8 cellular contexts compared by ENCODE assay signal in genomic region chr5:172173771-172174170, GRCh38. TPM values are rescaled to one million over a fixed set of nuclear protein-coding genes. Genes with fewer than 3 reads are reported as not detected.
A peak's percentile ranks its signal among the peaks of the same experiment; 100 is the strongest.
DNase-seq lines count a peak whose midpoint lies in the region; ATAC-seq and TF ChIP-seq lines count a peak whose summit lies in the region.

No MANE protein-coding gene starts in this region.

- peaks cover 6% of the 10 kb centered on the region; the same call in 1 of the 2 replicates for H3K36me3 ChIP-seq in IMR-90 (ENCODE audit: control insufficient read depth, insufficient read depth, low read length)

- H3K27me3 ChIP-seq in IMR-90 (ENCODE audit: control insufficient read depth, insufficient read depth, low read length), result no peaks in the 10 kb centered on the region

- no peak overlapping the region for H3K9ac ChIP-seq in IMR-90 (ENCODE audit: low read depth, low read length)

- TF ChIP-seq RAD21 in IMR-90 (IDR thresholded peaks at IDR 0.05; ENCODE audit: low read length), result no peak

- peaks cover 38% of the 10 kb centered on the region for H3K9me1 ChIP-seq in IMR-90 (ENCODE audit: insufficient read depth, low read length)

- no TSS peak for BruUV-seq in IMR-90 (replicated peaks; lab: Mats Ljungman, UMichigan)

- no peak overlapping the region for H3K56ac ChIP-seq in IMR-90 (ENCODE audit: extremely low read depth, insufficient read depth, low read length)

- no peak overlapping the region; the same call in 1 of the 2 replicates for H3K4ac ChIP-seq in IMR-90 (ENCODE audit: low read depth, low read length)

- peaks cover 71% of the 10 kb centered on the region for H4K20me1 ChIP-seq in IMR-90 (ENCODE audit: insufficient read depth, low read length)

- dilution Hi-C loops in IMR-90 (cut with HindIII; ENCODE audit: low sequenced_read_pairs, unreplicated experiment), result no loop called here

- peak; percentile 24; the same call in 1 of the 2 replicates for ATAC-seq in IMR-90 (ENCODE audit: low read depth)
- peak; percentile 19 for ATAC-seq in esophagus mucosa
- no peak for ATAC-seq in HG03521 (IDR thresholded peaks at IDR 0.05; ENCODE audit: unreplicated experiment)
- ATAC-seq in HG03457 (IDR thresholded peaks at IDR 0.05; ENCODE audit: unreplicated experiment), result no peak
- ATAC-seq in GM21529 (IDR thresholded peaks at IDR 0.05; ENCODE audit: unreplicated experiment), result no peak

- H4K8ac ChIP-seq in IMR-90 (ENCODE audit: low read depth in 2 of 2, low read length in 2 of 2), result 0 out of 4 replicates have a peak overlapping the region, but pooled peaks of 1 of the 2 experiments have one; percentile 50

- peaks cover 45 to 82% of the 10 kb centered on the region in 2 experiments for H3K79me1 ChIP-seq in IMR-90 (ENCODE audit: low read depth in 1 of 2, low read length in 2 of 2)

- H2BK5ac ChIP-seq in IMR-90 (ENCODE audit: low read depth, low read length, poor library complexity, severe bottlenecking), result no peak overlapping the region

- H3K4me2 ChIP-seq in IMR-90 (ENCODE audit: low read depth, low read length), result no peak overlapping the region

- TF ChIP-seq POLR2A in IMR-90 (IDR thresholded peaks at IDR 0.05; ENCODE audit: low read depth, low read length), result no peak

- H2AK9ac ChIP-seq in IMR-90 (replicated peaks; ENCODE audit: low read depth, low read length, poor library complexity), result peak overlapping the region; percentile 73

- in situ Hi-C loops in IMR-90 (cut with MboI; ENCODE audit: low sequenced_read_pairs), result no loop called here

- H2AK5ac ChIP-seq in IMR-90 (ENCODE audit: low read depth, low read length), result peak overlapping the region; percentile 75; the same call in 1 of the 2 replicates

- H3K27ac ChIP-seq in IMR-90 (ENCODE audit: insufficient read depth, low read length), result no peak overlapping the region

- H3K18ac ChIP-seq in IMR-90 (ENCODE audit: low read depth, low read length), result no peak overlapping the region

- H4K5ac ChIP-seq in IMR-90 (ENCODE audit: low read depth, low read length), result no peak overlapping the region

- no peak overlapping the region for H3K4me3 ChIP-seq in IMR-90 (ENCODE audit: insufficient read depth, low read depth, low read length)

- POLR2A ChIA-PET in IMR-90 (lab: Charles Lee; ENCODE audit: unreplicated experiment), result interaction anchor here (0.6 to 0.7 kb wide), 3 partner anchors 8 to 13 kb away, joined by 3 to 5 read pairs (median 3); no protein-coding TSS in a partner anchor

- no peak overlapping the region for H2BK20ac ChIP-seq in IMR-90 (ENCODE audit: low read depth, low read length)

- CTCF ChIA-PET in IMR-90 (lab: Yijun Ruan, JAX), result interaction anchor here (1.9 kb wide), 1 partner anchor 12 kb away, joined by 5 read pairs; no protein-coding TSS in a partner anchor

- H4K91ac ChIP-seq in IMR-90 (ENCODE audit: insufficient read depth, low read depth, low read length), result no peak overlapping the region

- H2BK15ac ChIP-seq in IMR-90 (ENCODE audit: low read depth, low read length), result no peak overlapping the region

- H3K9me3 ChIP-seq in IMR-90 (ENCODE audit: control insufficient read depth, insufficient read depth, low read length), result no peaks in the 10 kb centered on the region

- intact Hi-C loops in IMR-90 (cut with micrococcal nuclease), result no loop called here

- H3K23ac ChIP-seq in IMR-90 (ENCODE audit: low read depth, low read length), result no peak overlapping the region

- peak overlapping the region; percentile 52 for H2AFZ ChIP-seq in IMR-90 (replicated peaks; ENCODE audit: low read length, poor library complexity)

- H2BK120ac ChIP-seq in IMR-90 (ENCODE audit: low read depth, low read length), result no peak overlapping the region

- 67% methylated on average over 3 of the region's 10 CpGs; no CpG with 5 or more reads in 1 of the 2 experiments for WGBS in IMR-90 (ENCODE audit: extremely low coverage in 2 of 2, insufficient read length in 1 of 2), 2 experiments

- no peak for TF ChIP-seq CTCF in IMR-90 (conservative IDR thresholded peaks at IDR 0.05; ENCODE audit: low read depth, low read length)

- DNase-seq in IMR-90 (peak; percentile 65), AG08396 (ENCODE audit: low spot score) (no peak)
- peak; percentile 59 for DNase-seq in activated CD4-positive, alpha-beta T cell treated with anti-CD3 and anti-CD28 coated beads, Interleukin-2, amount 50 U/mL, for 1 hour
- DNase-seq in stimulated activated CD8-positive, alpha-beta memory T cell treated with anti-CD3 and anti-CD28 coated beads, Interleukin-15, amount 100 ng/mL, for 1 hour (ENCODE audit: low read depth), result peak; percentile 37

- H3K14ac ChIP-seq in IMR-90 (replicated peaks; ENCODE audit: low read depth, low read length), result peak overlapping the region; percentile 45; the same call in 1 of the 2 replicates

- H3K4me1 ChIP-seq in IMR-90 (ENCODE audit: control insufficient read depth, insufficient read depth, low read length), result no peaks in the 10 kb centered on the region

TF ChIP-seq in IMR-90, 13 proteins besides CTCF, POLR2A, EP300 and RAD21:
- TF ChIP-seq RFX5 (IDR thresholded peaks at IDR 0.05; ENCODE audit: low read depth, low read length) (no peak), CEBPB (IDR thresholded peaks at IDR 0.05; ENCODE audit: low read depth, low read length) (no peak), FOS (IDR thresholded peaks at IDR 0.05; ENCODE audit: low read depth, low read length) (no peak), SMC3 (IDR thresholded peaks at IDR 0.05; ENCODE audit: low read depth, low read length) (no peak), USF2 (IDR thresholded peaks at IDR 0.05; ENCODE audit: low read depth, low read length) (no peak), RCOR1 (IDR thresholded peaks at IDR 0.05; ENCODE audit: insufficient replicate concordance, low read length) (no peak), MAFK (IDR thresholded peaks at IDR 0.05; ENCODE audit: low read depth, low read length) (no peak), NFE2L2 (IDR thresholded peaks at IDR 0.05; ENCODE audit: low read depth, low read length) (no peak), MXI1 (IDR thresholded peaks at IDR 0.05; ENCODE audit: borderline replicate concordance, low read depth, low read length) (no peak), CHD1 (IDR thresholded peaks at IDR 0.05; ENCODE audit: low read depth, low read length) (no peak), ELK1 (IDR thresholded peaks at IDR 0.05; ENCODE audit: borderline replicate concordance, low read depth, low read length) (no peak)

RNA-seq across cellular contexts. Expression of gene STK10, which starts 14.3 kb away (rescaled TPM):
- total RNA-seq in IMR-90 (2012; rRNA removed), result 15.4 and 16.4 TPM in 2 replicates
- polyA plus RNA-seq in IMR-90 (2012; rRNA removed), result 17.8 and 18.5 TPM in 2 replicates
- polyA plus RNA-seq in IMR-90 (2012; cell fraction: cytosol; rRNA removed), result 8.9 and 15.5 TPM in 2 replicates
- 49.7 and 83.4 TPM in 2 replicates for polyA plus RNA-seq in IMR-90 (2012; cell fraction: nucleus; rRNA removed; ENCODE audit: low replicate concordance)
- total RNA-seq in esophagus mucosa, result 7.3 TPM

RNA-seq across cellular contexts. Expression of gene EFCAB9, which starts 20.2 kb away (rescaled TPM):
- total RNA-seq in IMR-90 (2012; rRNA removed) (not detected in 2 replicates), esophagus mucosa (not detected)
- not detected in 2 replicates for polyA plus RNA-seq in IMR-90 (2012; rRNA removed)
- polyA plus RNA-seq in IMR-90 (2012; cell fraction: cytosol; rRNA removed), result not detected in 2 replicates
- polyA plus RNA-seq in IMR-90 (2012; cell fraction: nucleus; rRNA removed; ENCODE audit: low replicate concordance), result not detected in 2 replicates

Comparison
In these comparisons a context has a peak if more than half of its experiments do, and no peak if none do; other contexts are left out.
1. ATAC-seq: peak in IMR-90 (single experiment) and esophagus mucosa (single experiment); none in HG03521 (single experiment), HG03457 (single experiment) and GM21529 (single experiment).